ENCODE assay signal across 18 cellular contexts in genomic region chr7:17493451-17493850, GRCh38.
"Had no signal": no experiment of that assay in that cellular context is flagged by ENCODE, and none has a peak within 500 bp of the region (broad histone marks: within the 10 kb centered on the region; RNA-seq: fewer than 3 reads in every experiment).

No MANE protein-coding gene starts in this region.

- H3K27ac ChIP-seq: transverse colon, vagina had no signal

- ATAC-seq: activated CD4-positive, alpha-beta T cell treated with anti-CD3 and anti-CD28 coated beads for 36 hours; activated CD8-positive, alpha-beta memory T cell treated with anti-CD3 and anti-CD28 coated beads, Interleukin-2, amount 10 ng/mL, durations not matched to agents 7 days and 5 days; activated T-cell treated with anti-CD3 and anti-CD28 coated beads, Interleukin-2, amount 50 U/mL, for 4 hours; natural killer cell treated with Interleukin-12 subunit alpha and Interleukin-12 subunit beta and Interleukin-15 and Interleukin-18, amount 100 ng/mL, for 72 hours; T-helper 17 cell had no signal

- DNase-seq: activated CD4-positive, alpha-beta memory T cell treated with anti-CD3 and anti-CD28 coated beads for 36 hours; activated CD4-positive, alpha-beta T cell treated with anti-CD3 and anti-CD28 coated beads for 36 hours; activated CD8-positive, alpha-beta memory T cell treated with anti-CD3 and anti-CD28 coated beads, Interleukin-2, amount 10 ng/mL, durations not matched to agents 7 days and 5 days; activated effector memory CD4-positive, alpha-beta T cell treated with anti-CD3 and anti-CD28 coated beads, Interleukin-2, amount 50 U/mL, for 16 hours; activated T-cell treated with anti-CD3 and anti-CD28 coated beads, Interleukin-2, amount 50 U/mL, for 4 hours; amniotic stem cell; effector memory CD4-positive, alpha-beta T cell; mesendoderm; posterior cingulate gyrus; retina; stimulated activated CD4-positive, alpha-beta T cell treated with anti-CD3 and anti-CD28 coated beads, Interleukin-15, amount 100 ng/mL, for 24 hours; stimulated activated CD4-positive, alpha-beta T cell treated with anti-CD3 and anti-CD28 coated beads, Interleukin-4, amount 100 ng/mL, for 1 hour; stimulated activated naive CD4-positive, alpha-beta T cell; T-helper 17 cell; transverse colon had no signal

- H3K4me3 ChIP-seq: skin epidermis, transverse colon, vagina had no signal

- H3K9me3 ChIP-seq: transverse colon, vagina had no signal

- H3K27me3 ChIP-seq: transverse colon, vagina had no signal

- H3K36me3 ChIP-seq: transverse colon, vagina had no signal
